Comparison of ENCODE assay signal across 9 cellular contexts in the genomic region with DNA sequence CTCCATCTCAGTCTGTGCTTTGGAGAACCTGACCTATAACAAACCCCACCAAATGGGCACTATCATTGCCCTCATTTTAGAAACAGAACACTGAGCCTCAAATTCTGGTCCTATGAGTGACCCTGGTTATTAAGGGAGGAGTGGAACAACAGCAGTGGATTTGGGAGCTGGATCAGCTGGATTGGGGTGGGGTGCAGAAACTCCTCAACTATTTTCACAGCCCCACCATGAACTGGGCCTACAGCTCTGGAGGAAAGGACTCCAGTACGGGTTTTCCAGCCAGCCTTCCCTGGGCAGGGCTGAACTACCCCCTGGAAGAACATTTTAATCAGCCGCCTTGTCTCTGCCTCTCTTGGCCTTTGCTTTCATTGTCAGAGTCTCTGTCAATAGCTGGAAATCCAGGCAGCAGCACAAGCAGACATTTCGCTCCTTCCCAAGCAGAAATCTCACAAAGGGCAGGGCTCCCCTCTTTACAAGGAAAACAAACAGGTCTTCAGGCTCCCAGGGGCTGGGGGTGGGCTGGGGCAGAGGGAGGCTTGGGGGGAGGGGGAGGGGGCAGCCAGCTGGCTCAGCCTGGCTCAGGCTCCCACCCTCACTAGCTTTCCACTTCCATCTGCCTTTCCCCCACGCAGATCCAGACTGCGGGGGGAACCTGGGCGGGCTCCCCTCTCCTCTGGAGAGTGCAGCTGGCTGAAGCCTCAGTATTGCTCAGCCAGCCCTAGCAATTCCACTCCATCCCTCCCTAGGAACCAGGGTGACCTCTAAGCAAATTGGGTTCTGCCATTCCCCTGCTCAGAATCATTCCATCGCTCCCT. TPM values are rescaled to one million over a fixed set of nuclear protein-coding genes. Genes with fewer than 3 reads are reported as not detected.
DNase-seq lines count a peak whose midpoint lies in the region; ATAC-seq and TF ChIP-seq lines count a peak whose summit lies in the region.
"Had no signal": no experiment of that assay in that cellular context is flagged by ENCODE, and none has a peak within 500 bp of the region (broad histone marks: within the 10 kb centered on the region; RNA-seq: fewer than 3 reads in every experiment).

No MANE protein-coding gene starts in this region.

- TF ChIP-seq CTCF in esophagus squamous epithelium (IDR thresholded peaks at IDR 0.05), result no peak

- 23 to 25% methylated on average over 3 to 4 of the region's 7 CpGs for WGBS in esophagus squamous epithelium, 2 donors

- H3K27me3 ChIP-seq in esophagus squamous epithelium, result peaks cover 0 to 22% (median 0%) of the 10 kb centered on the region in 4 donors

- no peak for TF ChIP-seq POLR2A in esophagus squamous epithelium (IDR thresholded peaks at IDR 0.05)

- peaks cover 10 to 27% (median 11%) of the 10 kb centered on the region in 3 donors for H3K4me1 ChIP-seq in esophagus squamous epithelium

- peak overlapping the region in 2 of 4 donors; percentile 21 to 52 for H3K4me3 ChIP-seq in esophagus squamous epithelium
- H3K4me3 ChIP-seq: thoracic aorta had no signal

- intact Hi-C loops in esophagus squamous epithelium (cut with DNase I), result no loop called here

- ATAC-seq in GM21381 (IDR thresholded peaks at IDR 0.05; ENCODE audit: unreplicated experiment) (no peak), GM18868 (IDR thresholded peaks at IDR 0.05; ENCODE audit: unreplicated experiment) (no peak)

- no peaks in the 10 kb centered on the region for H3K36me3 ChIP-seq in esophagus squamous epithelium
- H3K36me3 ChIP-seq: thoracic aorta had no signal

- H3K27ac ChIP-seq in esophagus squamous epithelium, result peak overlapping the region; percentile 34 to 88 (median 69)
- H3K27ac ChIP-seq: thoracic aorta had no signal

- H3K9me3 ChIP-seq in esophagus squamous epithelium, result no peaks in the 10 kb centered on the region
- H3K9me3 ChIP-seq: thoracic aorta had no signal

- DNase-seq in AG08395 (ENCODE audit: low spot score), result peak; percentile 73
- peak; percentile 84 for DNase-seq in LHCN-M2 (ENCODE audit: low read depth)
- peak; percentile 84 for DNase-seq in RPMI7951 (ENCODE audit: low read depth)
- no peak for DNase-seq in esophagus squamous epithelium (lab: John Stamatoyannopoulos, UW)
- DNase-seq in myocyte (ENCODE audit: low read depth), result peak; percentile 89
- DNase-seq in activated CD8-positive, alpha-beta memory T cell treated with anti-CD3 and anti-CD28 coated beads for 24 hours, result no peak

RNA-seq across cellular contexts. Expression of a gene that starts 13.7 kb away (rescaled TPM):
- total RNA-seq in LHCN-M2 (2014; rRNA removed) (22.3 and 23.6 TPM in 2 replicates), esophagus squamous epithelium (100 to 1,000 TPM in 1 of 4 donors, 10 to 100 TPM in 3; 49.6 to 133 (median 64.4) TPM), myocyte (16.7 and 28.9 TPM in 2 replicates)
- polyA plus RNA-seq in LHCN-M2 (2012), result 8.1 TPM
- total RNA-seq in RPMI7951 (2014; rRNA removed; shearing (Covaris generic)), result 20.4 and 24.4 TPM in 2 replicates
- polyA plus RNA-seq in myocyte (2012), result 13.5 TPM

Comparison
In these comparisons a context has a peak if more than half of its experiments do, and no peak if none do; other contexts are left out.
1. DNase-seq: peak in AG08395 (single experiment), LHCN-M2 (single experiment), RPMI7951 (single experiment) and myocyte (single experiment); none in esophagus squamous epithelium (single experiment) and activated CD8-positive, alpha-beta memory T cell treated with anti-CD3 and anti-CD28 coated beads for 24 hours (single experiment).